Comparison of ENCODE assay signal across 8 cellular contexts in the genomic region with DNA sequence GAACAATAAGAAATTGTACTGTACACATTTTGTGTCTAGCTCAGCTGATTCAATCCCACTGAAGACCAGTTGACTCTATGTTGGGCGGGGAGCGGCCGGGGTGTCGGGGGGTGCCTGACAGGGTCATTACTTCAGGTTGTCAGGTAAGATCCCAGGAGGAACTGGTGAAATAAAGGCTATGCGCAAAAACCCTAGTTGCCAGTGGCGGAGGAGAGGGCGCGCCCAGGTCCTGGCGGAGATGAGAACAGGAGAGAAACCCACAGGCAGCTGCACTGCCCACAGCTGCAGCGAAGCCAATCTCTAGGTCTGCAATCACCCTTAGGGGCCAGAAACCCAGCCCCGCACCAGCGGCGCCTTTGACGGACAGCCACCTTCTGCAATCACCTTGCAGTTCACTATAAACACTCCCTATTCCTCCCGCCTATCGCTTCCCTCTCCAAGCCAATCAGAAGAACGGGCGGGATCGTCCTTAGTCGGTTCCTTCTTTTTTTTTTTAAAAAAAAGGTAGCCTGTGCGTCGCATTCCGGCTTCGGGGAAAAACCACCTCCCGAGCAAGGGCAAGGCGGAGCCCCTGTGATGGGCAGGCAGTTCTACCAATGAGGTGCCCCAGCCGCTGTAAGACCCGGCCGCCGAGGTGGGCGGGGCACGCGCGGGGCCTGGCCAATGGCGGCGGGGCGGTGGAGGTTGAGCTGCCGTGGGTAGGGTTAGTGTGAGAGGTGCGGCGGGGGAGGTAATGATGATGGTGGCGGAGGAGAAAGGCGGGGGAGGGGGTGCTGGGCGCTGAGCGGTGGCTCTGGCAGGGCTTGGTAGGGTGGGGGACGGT. TPM values are rescaled to one million over a fixed set of nuclear protein-coding genes. Genes with fewer than 3 reads are reported as not detected.
A peak's percentile ranks its signal among the peaks of the same experiment; 100 is the strongest.
DNase-seq lines count a peak whose midpoint lies in the region; TF ChIP-seq lines count a peak whose summit lies in the region.

TSS of gene EHBP1 (plus strand) at position 707 of the 823 bp plus-strand sequence. CDS start 1,479 bp downstream, outside the sequence.

- peak within 1 kb of the TSS; percentile 88 for H2AFZ ChIP-seq in neuron (ENCODE audit: low read depth, low read length)

- H3K9me3 ChIP-seq in neuron (ENCODE audit: low read length): peaks cover 6% of the 10 kb centered on the region
- no peaks in the 10 kb centered on the region for H3K9me3 ChIP-seq in subcutaneous abdominal adipose tissue (ENCODE audit: control insufficient read depth in 5 of 5, low read length in 5 of 5)

- H3K9ac ChIP-seq in subcutaneous abdominal adipose tissue (ENCODE audit: low read length in 5 of 5): peak within 1 kb of the TSS; percentile 63 to 82 (median 79)

- peak within 1 kb of the TSS; percentile 94 for H3K27ac ChIP-seq in subcutaneous abdominal adipose tissue (ENCODE audit: low read depth, low read length)

- H3K4me1 ChIP-seq in neuron (ENCODE audit: insufficient read depth, low read length): peaks cover 13% of the 10 kb centered on the region
- H3K4me1 ChIP-seq in subcutaneous abdominal adipose tissue (ENCODE audit: control insufficient read depth in 5 of 5, insufficient read depth in 5 of 5, low read length in 5 of 5): peaks cover 8 to 73% (median 64%) of the 10 kb centered on the region in 5 donors

- peak within 1 kb of the TSS; percentile 90 for H3K4me3 Mint-ChIP-seq in activated naive CD4-positive, alpha-beta T cell treated with anti-CD3 and anti-CD28 coated beads for 36 hours

- no peaks in the 10 kb centered on the region for H3K27me3 ChIP-seq in neuron (ENCODE audit: insufficient read depth, low read length)
- H3K27me3 ChIP-seq in subcutaneous abdominal adipose tissue (ENCODE audit: control insufficient read depth in 5 of 5, insufficient read depth in 4 of 5, low read length in 5 of 5): no peaks in the 10 kb centered on the region

- no peaks in the 10 kb centered on the region for H3K9me3 Mint-ChIP-seq in activated naive CD4-positive, alpha-beta T cell treated with anti-CD3 and anti-CD28 coated beads for 36 hours

- H3K36me3 ChIP-seq in neuron (ENCODE audit: insufficient read depth, low read length) (peaks cover 7% of the 10 kb centered on the region), subcutaneous abdominal adipose tissue (ENCODE audit: control insufficient read depth in 5 of 5, insufficient read depth in 5 of 5, low read length in 5 of 5) (no peaks in the 10 kb centered on the region)

- H3K4me3 ChIP-seq in HFF-Myc (replicated peaks; ENCODE audit: low read depth, low read length) (peak within 1 kb of the TSS; percentile 83), neuron (ENCODE audit: low read length) (peak within 1 kb of the TSS; percentile 82), subcutaneous abdominal adipose tissue (ENCODE audit: low read depth in 1 of 5, low read length in 5 of 5) (peak within 1 kb of the TSS; percentile 81 to 86 (median 83))

- peak; percentile 99 for DNase-seq in GM03348 (ENCODE audit: low spot score)
- peak; percentile 97 for DNase-seq in HFF-Myc (ENCODE audit: extremely low read depth, low read depth)
- DNase-seq in NAMALWA (ENCODE audit: low spot score): peak; percentile 98
- peak; percentile 100 for DNase-seq in SK-N-DZ (ENCODE audit: low spot score)
- DNase-seq in activated naive CD4-positive, alpha-beta T cell treated with anti-CD3 and anti-CD28 coated beads for 36 hours: peak; percentile 98
- peak; percentile 99 for DNase-seq in foreskin melanocyte

- intact Hi-C loops in activated naive CD4-positive, alpha-beta T cell treated with anti-CD3 and anti-CD28 coated beads for 36 hours (cut with micrococcal nuclease): loop anchor here (1.0 to 10.0 kb wide), 16 partner anchors 70 to 1234 kb away; partner anchors contain the start of genes B3GNT2, CCT4, COMMD1 and FAM161A

- no peaks in the 10 kb centered on the region for H3K27me3 Mint-ChIP-seq in activated naive CD4-positive, alpha-beta T cell treated with anti-CD3 and anti-CD28 coated beads for 36 hours (ENCODE audit: low read depth)

- peaks cover 9% of the 10 kb centered on the region for H3K36me3 Mint-ChIP-seq in activated naive CD4-positive, alpha-beta T cell treated with anti-CD3 and anti-CD28 coated beads for 36 hours (ENCODE audit: low read depth)

- peak within 1 kb of the TSS; percentile 76 for H3K27ac Mint-ChIP-seq in activated naive CD4-positive, alpha-beta T cell treated with anti-CD3 and anti-CD28 coated beads for 36 hours

- peaks cover 27% of the 10 kb centered on the region for H3K4me1 Mint-ChIP-seq in activated naive CD4-positive, alpha-beta T cell treated with anti-CD3 and anti-CD28 coated beads for 36 hours (ENCODE audit: low read depth)

- CTCF ChIA-PET in activated naive CD4-positive, alpha-beta T cell treated with anti-CD3 and anti-CD28 coated beads for 36 hours (lab: Charles Lee): interaction anchor here (1.2 kb wide), 1 partner anchor 83 kb away, joined by 3 read pairs; no protein-coding TSS in a partner anchor

- no peak for TF ChIP-seq CTCF in HFF-Myc (IDR thresholded peaks at IDR 0.05; ENCODE audit: low read depth, low read length, missing control alignments)

RNA-seq across cellular contexts. Expression of gene EHBP1, which starts in this region (rescaled TPM):
- polyA plus RNA-seq in SK-N-DZ (2014; cell fraction: cytosol; rRNA removed): 13.9 and 18.0 TPM in 2 replicates
- polyA plus RNA-seq in SK-N-DZ (2014; cell fraction: nucleus; rRNA removed): 26.4 and 34.5 TPM in 2 replicates
- total RNA-seq in activated naive CD4-positive, alpha-beta T cell treated with anti-CD3 and anti-CD28 coated beads for 36 hours: 10 to 100 TPM; 17.4 to 17.5 TPM

Comparison
In these comparisons a context has a peak if more than half of its experiments do, and no peak if none do; other contexts are left out.
1. Peak in every context shown above with its lines: DNase-seq, H3K4me3 ChIP-seq and H3K27ac ChIP-seq.